In the genomic region with DNA sequence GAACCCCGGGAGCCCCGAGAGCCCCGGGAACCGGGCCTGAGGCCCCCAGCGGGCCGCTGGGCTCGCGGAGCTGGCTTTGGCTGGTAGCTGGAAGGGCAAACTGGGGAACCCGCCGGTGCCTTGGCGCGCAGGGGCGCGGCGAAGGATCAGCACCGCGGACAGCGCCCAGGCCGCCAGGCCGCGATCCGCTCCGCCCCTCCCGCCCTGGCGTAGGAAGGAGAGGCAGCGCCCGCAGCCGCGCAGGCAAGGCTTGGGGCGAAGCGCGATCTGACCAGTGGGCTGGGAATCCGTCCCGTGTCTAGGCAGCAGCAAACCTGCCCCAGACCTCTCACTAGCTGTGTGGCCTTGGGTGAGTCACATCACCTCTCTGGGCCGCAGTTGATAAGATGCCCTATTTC, we compare ENCODE assay signal across 8 cellular contexts. TPM values are rescaled to one million over a fixed set of nuclear protein-coding genes. Genes with fewer than 3 reads are reported as not detected.
DNase-seq lines count a peak whose midpoint lies in the region; ATAC-seq, FAIRE-seq and TF ChIP-seq lines count a peak whose summit lies in the region.
"Had no signal": no experiment of that assay in that cellular context is flagged by ENCODE, and none has a peak within 500 bp of the region (broad histone marks: within the 10 kb centered on the region; RNA-seq: fewer than 3 reads in every experiment).

No MANE protein-coding gene starts in this region.

- intact Hi-C loops in activated CD4-positive, alpha-beta memory T cell treated with anti-CD3 and anti-CD28 coated beads for 36 hours (cut with micrococcal nuclease): no loop called here
- intact Hi-C loops in dorsolateral prefrontal cortex (cut with DNase I): no loop called here
- intact Hi-C loops in right lobe of liver (cut with DNase I): no loop called here

- POLR2A ChIA-PET in activated CD4-positive, alpha-beta memory T cell treated with anti-CD3 and anti-CD28 coated beads for 36 hours (lab: Charles Lee): no interaction called here

- H3K27ac ChIP-seq in dorsolateral prefrontal cortex: peak overlapping the region in 51 of 59 donors; percentile 5 to 91 (median 77)
- H3K27ac ChIP-seq in right lobe of liver: no peak overlapping the region

- TF ChIP-seq POLR2A in right lobe of liver (IDR thresholded peaks at IDR 0.05): no peak

- H3K9me3 Mint-ChIP-seq in activated CD4-positive, alpha-beta memory T cell treated with anti-CD3 and anti-CD28 coated beads for 36 hours: no peaks in the 10 kb centered on the region
- H3K9me3 Mint-ChIP-seq: dendritic cell treated with granulocyte-macrophage colony-stimulating factor and Interleukin-4, amounts not matched to agents 40 ng/mL and 50 ng/mL, for 4 days had no signal

- TF ChIP-seq CTCF in GM20000 (IDR thresholded peaks at IDR 0.05; ENCODE audit: extremely low read depth, missing control alignments): no peak
- TF ChIP-seq CTCF in dorsolateral prefrontal cortex (IDR thresholded peaks at IDR 0.05 in 54 of 56, conservative IDR thresholded peaks at IDR 0.05 in 2 of 56; ENCODE audit: low read depth in 1 of 56, partially characterized antibody in 56 of 56): peak in 10 of 56 donors; percentile 6 to 31 (median 18)
- no peak for TF ChIP-seq CTCF in right lobe of liver (IDR thresholded peaks at IDR 0.05)
- TF ChIP-seq CTCF in D721Med (IDR thresholded peaks at IDR 0.05; ENCODE audit: insufficient read depth, missing control alignments): no peak

- peaks cover 32% of the 10 kb centered on the region for H3K27me3 Mint-ChIP-seq in activated CD4-positive, alpha-beta memory T cell treated with anti-CD3 and anti-CD28 coated beads for 36 hours

- H3K4me3 ChIP-seq in dorsolateral prefrontal cortex (peak overlapping the region in 57 of 59 donors; percentile 17 to 75 (median 63)), right lobe of liver (no peak overlapping the region)

- WGBS in right lobe of liver (ENCODE audit: insufficient coverage, low coverage, low lambda C conversion rate, missing lambda C conversion rate): no CpG with 5 or more reads among the region's 35 CpGs

- peaks cover 1% of the 10 kb centered on the region for H3K4me1 Mint-ChIP-seq in activated CD4-positive, alpha-beta memory T cell treated with anti-CD3 and anti-CD28 coated beads for 36 hours (ENCODE audit: low read depth)

- peaks cover 0 to 3% (median 0%) of the 10 kb centered on the region in 4 donors for H3K4me1 ChIP-seq in right lobe of liver

- no peak overlapping the region for H3K4me3 Mint-ChIP-seq in activated CD4-positive, alpha-beta memory T cell treated with anti-CD3 and anti-CD28 coated beads for 36 hours
- H3K4me3 Mint-ChIP-seq: dendritic cell treated with granulocyte-macrophage colony-stimulating factor and Interleukin-4, amounts not matched to agents 40 ng/mL and 50 ng/mL, for 4 days had no signal

- no peaks in the 10 kb centered on the region for H3K36me3 Mint-ChIP-seq in activated CD4-positive, alpha-beta memory T cell treated with anti-CD3 and anti-CD28 coated beads for 36 hours

- no peaks in the 10 kb centered on the region for H3K36me3 ChIP-seq in right lobe of liver

- H3K27me3 ChIP-seq in dorsolateral prefrontal cortex: peaks cover 0 to 23% (median 0%) of the 10 kb centered on the region in 45 donors
- peaks cover 0 to 6% of the 10 kb centered on the region in 2 donors for H3K27me3 ChIP-seq in right lobe of liver

- DNase-seq in GM20000 (ENCODE audit: low spot score) (peak; percentile 96), NCI-H460 (ENCODE audit: extremely low read depth, low read depth) (peak; percentile 58), dorsolateral prefrontal cortex (peak in 9 of 10 donors; percentile 18 to 82 (median 53)), right lobe of liver (peak; percentile 68 to 73 (median 70)), D721Med (ENCODE audit: insufficient read length, low spot score) (no peak)
- DNase-seq in activated CD4-positive, alpha-beta memory T cell treated with anti-CD3 and anti-CD28 coated beads for 36 hours: peak; percentile 80
- peak; percentile 51 to 67 (median 54) for DNase-seq in stimulated activated CD4-positive, alpha-beta T cell treated with anti-CD3 and anti-CD28 coated beads, TNF-alpha, amount 100 ng/mL, for 24 hours (ENCODE audit: low read depth in 3 of 3)

- no peak overlapping the region for H3K27ac Mint-ChIP-seq in activated CD4-positive, alpha-beta memory T cell treated with anti-CD3 and anti-CD28 coated beads for 36 hours
- H3K27ac Mint-ChIP-seq: dendritic cell treated with granulocyte-macrophage colony-stimulating factor and Interleukin-4, amounts not matched to agents 40 ng/mL and 50 ng/mL, for 4 days had no signal

- no peaks in the 10 kb centered on the region for H3K9me3 ChIP-seq in right lobe of liver

- FAIRE-seq in D721Med (lab: Jason Lieb, UNC): no peak

- CTCF ChIA-PET in activated CD4-positive, alpha-beta memory T cell treated with anti-CD3 and anti-CD28 coated beads for 36 hours (lab: Charles Lee): no interaction called here

- ATAC-seq in right lobe of liver: peak; percentile 96 to 100 (median 98)

RNA-seq across cellular contexts. Expression of a gene that starts 0.3 kb away (rescaled TPM):
- total RNA-seq in NCI-H460 (2014; rRNA removed; shearing (Covaris generic)): not detected in 2 replicates
- not detected in 2 replicates for polyA plus RNA-seq in NCI-H460 (2014; cell fraction: nucleus; rRNA removed)
- total RNA-seq in activated CD4-positive, alpha-beta memory T cell treated with anti-CD3 and anti-CD28 coated beads for 36 hours: under 1 TPM in 1 of 2 experiments, not detected in 1; 0.10 TPM
- total RNA-seq in dorsolateral prefrontal cortex (10 to 100 TPM in 119 of 120 experiments, 1 to 10 TPM in 1; 6.9 to 29.3 (median 18.3) TPM), right lobe of liver (not detected)

RNA-seq across cellular contexts. Expression of a gene that starts 38.2 kb away (rescaled TPM):
- 48.6 and 58.2 TPM in 2 replicates for total RNA-seq in NCI-H460 (2014; rRNA removed; shearing (Covaris generic))
- 390 and 395 TPM in 2 replicates for polyA plus RNA-seq in NCI-H460 (2014; cell fraction: nucleus; rRNA removed)
- total RNA-seq in activated CD4-positive, alpha-beta memory T cell treated with anti-CD3 and anti-CD28 coated beads for 36 hours: 10 to 100 TPM; 78.4 to 80.4 TPM
- total RNA-seq in dorsolateral prefrontal cortex (10 to 100 TPM; 46.1 to 95.4 (median 67.1) TPM), right lobe of liver (100 to 1,000 TPM in 5 of 6 experiments, 10 to 100 TPM in 1; 88.9 to 224 (median 166) TPM)

RNA-seq across cellular contexts. Expression of a gene that starts 46.5 kb away (rescaled TPM):
- 13.6 and 14.2 TPM in 2 replicates for total RNA-seq in NCI-H460 (2014; rRNA removed; shearing (Covaris generic))
- 14.8 and 24.1 TPM in 2 replicates for polyA plus RNA-seq in NCI-H460 (2014; cell fraction: nucleus; rRNA removed)
- total RNA-seq in activated CD4-positive, alpha-beta memory T cell treated with anti-CD3 and anti-CD28 coated beads for 36 hours: 1 to 10 TPM; 1.9 to 2.3 TPM
- total RNA-seq in dorsolateral prefrontal cortex (100 to 1,000 TPM in 98 of 120 experiments, 10 to 100 TPM in 22; 46.2 to 205 (median 124) TPM), right lobe of liver (1 to 10 TPM; 1.0 to 3.8 (median 1.8) TPM)

Comparison
In these comparisons a context has a peak if more than half of its experiments do, and no peak if none do; other contexts are left out.
1. H3K27ac ChIP-seq: peak in dorsolateral prefrontal cortex (51 of 59); none in right lobe of liver (0 of 3).
2. H3K4me3 ChIP-seq: peak in dorsolateral prefrontal cortex (57 of 59); none in right lobe of liver (0 of 3).